In genomic region chr17:82594571-82594970, GRCh38 we compare ENCODE assay signal across 1 cellular context.
TF ChIP-seq lines count a peak whose summit lies in the region.

No MANE protein-coding gene starts in this region.

TF ChIP-seq in K562, 482 proteins besides CTCF, POLR2A, EP300 and RAD21 (continued from another document):
- TF ChIP-seq FOXP4 (CRISPR knock-in tag; IDR thresholded peaks at IDR 0.05; ENCODE audit: borderline replicate concordance) (no peak), SOX6 (IDR thresholded peaks at IDR 0.05) (no peak)
